ENCODE assay signal across 1 cellular context in the genomic region with DNA sequence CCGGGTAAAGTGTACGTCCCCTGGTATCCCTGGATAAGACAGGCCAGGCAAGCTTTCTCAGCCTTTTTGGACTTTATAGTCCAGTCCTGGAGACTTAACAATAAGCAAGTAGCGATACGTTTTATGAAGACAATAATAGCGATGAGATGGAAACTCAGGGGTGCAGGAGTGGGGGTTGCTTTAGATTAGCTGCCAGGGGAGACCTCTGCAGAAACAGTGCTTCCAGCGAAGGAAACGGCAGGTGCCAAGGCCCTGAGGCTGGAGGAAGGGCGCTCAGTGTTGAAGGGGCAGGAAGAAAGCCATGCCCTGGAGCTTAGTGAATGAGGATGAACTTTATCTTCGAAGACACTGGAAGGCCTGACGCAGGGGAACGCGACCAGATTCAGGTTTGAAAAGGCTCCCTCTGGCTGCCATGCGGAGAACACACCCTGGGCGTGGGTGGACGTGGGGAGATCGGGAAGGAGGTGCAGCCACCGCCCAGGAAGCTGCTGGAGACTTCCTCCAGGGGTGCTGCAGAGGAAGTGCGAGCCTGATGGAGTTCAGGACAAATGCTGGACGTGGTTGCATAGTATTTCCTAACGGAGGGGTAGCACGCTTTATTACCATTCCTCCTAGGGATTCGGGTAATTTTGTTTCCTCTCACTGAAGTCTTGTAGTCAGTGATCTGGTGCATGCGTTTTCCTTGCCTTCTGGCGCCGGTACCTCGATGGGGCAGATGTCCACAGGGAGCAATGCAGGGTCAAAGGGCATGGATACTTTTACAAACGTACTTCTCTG.
TF ChIP-seq lines count a peak whose summit lies in the region.

No MANE protein-coding gene starts in this region.

TF ChIP-seq in HepG2, 621 proteins besides CTCF, POLR2A, EP300 and RAD21 (continued from another document and continues in another):
- TF ChIP-seq, protein P1, sequence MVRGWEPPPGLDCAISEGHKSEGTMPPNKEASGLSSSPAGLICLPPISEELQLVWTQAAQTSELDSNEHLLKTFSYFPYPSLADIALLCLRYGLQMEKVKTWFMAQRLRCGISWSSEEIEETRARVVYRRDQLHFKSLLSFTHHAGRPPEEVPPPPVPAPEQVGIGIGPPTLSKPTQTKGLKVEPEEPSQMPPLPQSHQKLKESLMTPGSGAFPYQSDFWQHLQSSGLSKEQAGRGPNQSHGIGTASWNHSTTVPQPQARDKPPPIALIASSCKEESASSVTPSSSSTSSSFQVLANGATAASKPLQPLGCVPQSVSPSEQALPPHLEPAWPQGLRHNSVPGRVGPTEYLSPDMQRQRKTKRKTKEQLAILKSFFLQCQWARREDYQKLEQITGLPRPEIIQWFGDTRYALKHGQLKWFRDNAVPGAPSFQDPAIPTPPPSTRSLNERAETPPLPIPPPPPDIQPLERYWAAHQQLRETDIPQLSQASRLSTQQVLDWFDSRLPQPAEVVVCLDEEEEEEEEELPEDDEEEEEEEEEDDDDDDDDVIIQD (CRISPR knock-in tag; IDR thresholded peaks at IDR 0.05; ENCODE audit: low read depth): peak; percentile 51; the same call in 1 of the 2 replicates
- no peak for TF ChIP-seq ZNF44 (CRISPR knock-in tag; IDR thresholded peaks at IDR 0.05)
- TF ChIP-seq DNMT1 (CRISPR knock-in tag; IDR thresholded peaks at IDR 0.05): no peak
- TF ChIP-seq NFYB (CRISPR knock-in tag; IDR thresholded peaks at IDR 0.05): no peak
- TF ChIP-seq ZSCAN12 (CRISPR knock-in tag; IDR thresholded peaks at IDR 0.05): no peak
- TF ChIP-seq TSC22D2 (CRISPR knock-in tag; IDR thresholded peaks at IDR 0.05; ENCODE audit: borderline replicate concordance): no peak
- TF ChIP-seq, protein P2, sequence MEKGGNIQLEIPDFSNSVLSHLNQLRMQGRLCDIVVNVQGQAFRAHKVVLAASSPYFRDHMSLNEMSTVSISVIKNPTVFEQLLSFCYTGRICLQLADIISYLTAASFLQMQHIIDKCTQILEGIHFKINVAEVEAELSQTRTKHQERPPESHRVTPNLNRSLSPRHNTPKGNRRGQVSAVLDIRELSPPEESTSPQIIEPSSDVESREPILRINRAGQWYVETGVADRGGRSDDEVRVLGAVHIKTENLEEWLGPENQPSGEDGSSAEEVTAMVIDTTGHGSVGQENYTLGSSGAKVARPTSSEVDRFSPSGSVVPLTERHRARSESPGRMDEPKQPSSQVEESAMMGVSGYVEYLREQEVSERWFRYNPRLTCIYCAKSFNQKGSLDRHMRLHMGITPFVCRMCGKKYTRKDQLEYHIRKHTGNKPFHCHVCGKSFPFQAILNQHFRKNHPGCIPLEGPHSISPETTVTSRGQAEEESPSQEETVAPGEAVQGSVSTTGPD (CRISPR knock-in tag; IDR thresholded peaks at IDR 0.05): no peak
- TF ChIP-seq ZNF292 (CRISPR knock-in tag; IDR thresholded peaks at IDR 0.05; ENCODE audit: borderline replicate concordance, low read depth): peak; percentile 41; the same call in 1 of the 2 replicates
- TF ChIP-seq ZNF264 (CRISPR knock-in tag; IDR thresholded peaks at IDR 0.05): no peak
- TF ChIP-seq, protein P3, sequence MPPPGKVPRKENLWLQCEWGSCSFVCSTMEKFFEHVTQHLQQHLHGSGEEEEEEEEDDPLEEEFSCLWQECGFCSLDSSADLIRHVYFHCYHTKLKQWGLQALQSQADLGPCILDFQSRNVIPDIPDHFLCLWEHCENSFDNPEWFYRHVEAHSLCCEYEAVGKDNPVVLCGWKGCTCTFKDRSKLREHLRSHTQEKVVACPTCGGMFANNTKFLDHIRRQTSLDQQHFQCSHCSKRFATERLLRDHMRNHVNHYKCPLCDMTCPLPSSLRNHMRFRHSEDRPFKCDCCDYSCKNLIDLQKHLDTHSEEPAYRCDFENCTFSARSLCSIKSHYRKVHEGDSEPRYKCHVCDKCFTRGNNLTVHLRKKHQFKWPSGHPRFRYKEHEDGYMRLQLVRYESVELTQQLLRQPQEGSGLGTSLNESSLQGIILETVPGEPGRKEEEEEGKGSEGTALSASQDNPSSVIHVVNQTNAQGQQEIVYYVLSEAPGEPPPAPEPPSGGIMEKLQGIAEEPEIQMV (CRISPR knock-in tag; IDR thresholded peaks at IDR 0.05; ENCODE audit: low read depth): no peak
- TF ChIP-seq SNAPC2 (CRISPR knock-in tag; IDR thresholded peaks at IDR 0.05): no peak
- TF ChIP-seq ZNF674 (CRISPR knock-in tag; IDR thresholded peaks at IDR 0.05; ENCODE audit: low read depth): no peak
- TF ChIP-seq NCOA1 (CRISPR knock-in tag; IDR thresholded peaks at IDR 0.05): no peak
- TF ChIP-seq, protein P4, sequence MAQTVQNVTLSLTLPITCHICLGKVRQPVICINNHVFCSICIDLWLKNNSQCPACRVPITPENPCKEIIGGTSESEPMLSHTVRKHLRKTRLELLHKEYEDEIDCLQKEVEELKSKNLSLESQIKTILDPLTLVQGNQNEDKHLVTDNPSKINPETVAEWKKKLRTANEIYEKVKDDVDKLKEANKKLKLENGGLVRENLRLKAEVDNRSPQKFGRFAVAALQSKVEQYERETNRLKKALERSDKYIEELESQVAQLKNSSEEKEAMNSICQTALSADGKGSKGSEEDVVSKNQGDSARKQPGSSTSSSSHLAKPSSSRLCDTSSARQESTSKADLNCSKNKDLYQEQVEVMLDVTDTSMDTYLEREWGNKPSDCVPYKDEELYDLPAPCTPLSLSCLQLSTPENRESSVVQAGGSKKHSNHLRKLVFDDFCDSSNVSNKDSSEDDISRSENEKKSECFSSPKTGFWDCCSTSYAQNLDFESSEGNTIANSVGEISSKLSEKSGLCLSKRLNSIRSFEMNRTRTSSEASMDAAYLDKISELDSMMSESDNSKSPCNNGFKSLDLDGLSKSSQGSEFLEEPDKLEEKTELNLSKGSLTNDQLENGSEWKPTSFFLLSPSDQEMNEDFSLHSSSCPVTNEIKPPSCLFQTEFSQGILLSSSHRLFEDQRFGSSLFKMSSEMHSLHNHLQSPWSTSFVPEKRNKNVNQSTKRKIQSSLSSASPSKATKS (CRISPR knock-in tag; IDR thresholded peaks at IDR 0.05): no peak
- TF ChIP-seq KDM1A (CRISPR knock-in tag; IDR thresholded peaks at IDR 0.05): no peak
- TF ChIP-seq ZNF781 (CRISPR knock-in tag; IDR thresholded peaks at IDR 0.05; ENCODE audit: borderline replicate concordance, not compliant biosample characterization): no peak
- TF ChIP-seq KLF16 (CRISPR knock-in tag; IDR thresholded peaks at IDR 0.05): no peak
- TF ChIP-seq ZNF549 (CRISPR knock-in tag; IDR thresholded peaks at IDR 0.05): no peak
- no peak for TF ChIP-seq ZNF567 (CRISPR knock-in tag; IDR thresholded peaks at IDR 0.05; ENCODE audit: borderline replicate concordance)
- TF ChIP-seq, protein P5, sequence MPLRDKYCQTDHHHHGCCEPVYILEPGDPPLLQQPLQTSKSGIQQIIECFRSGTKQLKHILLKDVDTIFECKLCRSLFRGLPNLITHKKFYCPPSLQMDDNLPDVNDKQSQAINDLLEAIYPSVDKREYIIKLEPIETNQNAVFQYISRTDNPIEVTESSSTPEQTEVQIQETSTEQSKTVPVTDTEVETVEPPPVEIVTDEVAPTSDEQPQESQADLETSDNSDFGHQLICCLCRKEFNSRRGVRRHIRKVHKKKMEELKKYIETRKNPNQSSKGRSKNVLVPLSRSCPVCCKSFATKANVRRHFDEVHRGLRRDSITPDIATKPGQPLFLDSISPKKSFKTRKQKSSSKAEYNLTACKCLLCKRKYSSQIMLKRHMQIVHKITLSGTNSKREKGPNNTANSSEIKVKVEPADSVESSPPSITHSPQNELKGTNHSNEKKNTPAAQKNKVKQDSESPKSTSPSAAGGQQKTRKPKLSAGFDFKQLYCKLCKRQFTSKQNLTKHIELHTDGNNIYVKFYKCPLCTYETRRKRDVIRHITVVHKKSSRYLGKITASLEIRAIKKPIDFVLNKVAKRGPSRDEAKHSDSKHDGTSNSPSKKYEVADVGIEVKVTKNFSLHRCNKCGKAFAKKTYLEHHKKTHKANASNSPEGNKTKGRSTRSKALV (CRISPR knock-in tag; IDR thresholded peaks at IDR 0.05): peak; percentile 28
- TF ChIP-seq, protein P6, sequence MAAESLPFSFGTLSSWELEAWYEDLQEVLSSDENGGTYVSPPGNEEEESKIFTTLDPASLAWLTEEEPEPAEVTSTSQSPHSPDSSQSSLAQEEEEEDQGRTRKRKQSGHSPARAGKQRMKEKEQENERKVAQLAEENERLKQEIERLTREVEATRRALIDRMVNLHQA (CRISPR knock-in tag; IDR thresholded peaks at IDR 0.05): no peak
- TF ChIP-seq ATF1 (CRISPR knock-in tag; IDR thresholded peaks at IDR 0.05): no peak
- TF ChIP-seq ESRRA (CRISPR knock-in tag; IDR thresholded peaks at IDR 0.05; ENCODE audit: low read depth): 0 out of 2 replicates have a peak, but pooled peaks have one; percentile 31
- peak; percentile 85 for TF ChIP-seq SAP130 (CRISPR knock-in tag; IDR thresholded peaks at IDR 0.05; ENCODE audit: low read depth)
- no peak for TF ChIP-seq RBAK (CRISPR knock-in tag; IDR thresholded peaks at IDR 0.05)
- TF ChIP-seq ZNF883 (CRISPR knock-in tag; IDR thresholded peaks at IDR 0.05; ENCODE audit: not compliant biosample characterization): no peak
- TF ChIP-seq NAIF1 (CRISPR knock-in tag; IDR thresholded peaks at IDR 0.05; ENCODE audit: borderline replicate concordance): no peak
- TF ChIP-seq, protein P7, sequence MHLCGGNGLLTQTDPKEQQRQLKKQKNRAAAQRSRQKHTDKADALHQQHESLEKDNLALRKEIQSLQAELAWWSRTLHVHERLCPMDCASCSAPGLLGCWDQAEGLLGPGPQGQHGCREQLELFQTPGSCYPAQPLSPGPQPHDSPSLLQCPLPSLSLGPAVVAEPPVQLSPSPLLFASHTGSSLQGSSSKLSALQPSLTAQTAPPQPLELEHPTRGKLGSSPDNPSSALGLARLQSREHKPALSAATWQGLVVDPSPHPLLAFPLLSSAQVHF (CRISPR knock-in tag; IDR thresholded peaks at IDR 0.05): no peak
- TF ChIP-seq ZMYM2 (CRISPR knock-in tag; IDR thresholded peaks at IDR 0.05): peak; percentile 79; the same call in 1 of the 2 replicates
- TF ChIP-seq, protein P8, sequence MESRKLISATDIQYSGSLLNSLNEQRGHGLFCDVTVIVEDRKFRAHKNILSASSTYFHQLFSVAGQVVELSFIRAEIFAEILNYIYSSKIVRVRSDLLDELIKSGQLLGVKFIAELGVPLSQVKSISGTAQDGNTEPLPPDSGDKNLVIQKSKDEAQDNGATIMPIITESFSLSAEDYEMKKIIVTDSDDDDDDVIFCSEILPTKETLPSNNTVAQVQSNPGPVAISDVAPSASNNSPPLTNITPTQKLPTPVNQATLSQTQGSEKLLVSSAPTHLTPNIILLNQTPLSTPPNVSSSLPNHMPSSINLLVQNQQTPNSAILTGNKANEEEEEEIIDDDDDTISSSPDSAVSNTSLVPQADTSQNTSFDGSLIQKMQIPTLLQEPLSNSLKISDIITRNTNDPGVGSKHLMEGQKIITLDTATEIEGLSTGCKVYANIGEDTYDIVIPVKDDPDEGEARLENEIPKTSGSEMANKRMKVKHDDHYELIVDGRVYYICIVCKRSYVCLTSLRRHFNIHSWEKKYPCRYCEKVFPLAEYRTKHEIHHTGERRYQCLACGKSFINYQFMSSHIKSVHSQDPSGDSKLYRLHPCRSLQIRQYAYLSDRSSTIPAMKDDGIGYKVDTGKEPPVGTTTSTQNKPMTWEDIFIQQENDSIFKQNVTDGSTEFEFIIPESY (CRISPR knock-in tag; IDR thresholded peaks at IDR 0.05): peak; percentile 66; the same call in 1 of the 2 replicates
- peak; percentile 76 for TF ChIP-seq ELF3 (CRISPR knock-in tag; IDR thresholded peaks at IDR 0.05)
- TF ChIP-seq, protein P9, sequence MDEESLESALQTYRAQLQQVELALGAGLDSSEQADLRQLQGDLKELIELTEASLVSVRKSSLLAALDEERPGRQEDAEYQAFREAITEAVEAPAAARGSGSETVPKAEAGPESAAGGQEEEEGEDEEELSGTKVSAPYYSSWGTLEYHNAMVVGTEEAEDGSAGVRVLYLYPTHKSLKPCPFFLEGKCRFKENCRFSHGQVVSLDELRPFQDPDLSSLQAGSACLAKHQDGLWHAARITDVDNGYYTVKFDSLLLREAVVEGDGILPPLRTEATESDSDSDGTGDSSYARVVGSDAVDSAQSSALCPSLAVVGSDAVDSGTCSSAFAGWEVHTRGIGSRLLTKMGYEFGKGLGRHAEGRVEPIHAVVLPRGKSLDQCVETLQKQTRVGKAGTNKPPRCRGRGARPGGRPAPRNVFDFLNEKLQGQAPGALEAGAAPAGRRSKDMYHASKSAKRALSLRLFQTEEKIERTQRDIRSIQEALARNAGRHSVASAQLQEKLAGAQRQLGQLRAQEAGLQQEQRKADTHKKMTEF (CRISPR knock-in tag; IDR thresholded peaks at IDR 0.05): no peak
- TF ChIP-seq, protein P10, sequence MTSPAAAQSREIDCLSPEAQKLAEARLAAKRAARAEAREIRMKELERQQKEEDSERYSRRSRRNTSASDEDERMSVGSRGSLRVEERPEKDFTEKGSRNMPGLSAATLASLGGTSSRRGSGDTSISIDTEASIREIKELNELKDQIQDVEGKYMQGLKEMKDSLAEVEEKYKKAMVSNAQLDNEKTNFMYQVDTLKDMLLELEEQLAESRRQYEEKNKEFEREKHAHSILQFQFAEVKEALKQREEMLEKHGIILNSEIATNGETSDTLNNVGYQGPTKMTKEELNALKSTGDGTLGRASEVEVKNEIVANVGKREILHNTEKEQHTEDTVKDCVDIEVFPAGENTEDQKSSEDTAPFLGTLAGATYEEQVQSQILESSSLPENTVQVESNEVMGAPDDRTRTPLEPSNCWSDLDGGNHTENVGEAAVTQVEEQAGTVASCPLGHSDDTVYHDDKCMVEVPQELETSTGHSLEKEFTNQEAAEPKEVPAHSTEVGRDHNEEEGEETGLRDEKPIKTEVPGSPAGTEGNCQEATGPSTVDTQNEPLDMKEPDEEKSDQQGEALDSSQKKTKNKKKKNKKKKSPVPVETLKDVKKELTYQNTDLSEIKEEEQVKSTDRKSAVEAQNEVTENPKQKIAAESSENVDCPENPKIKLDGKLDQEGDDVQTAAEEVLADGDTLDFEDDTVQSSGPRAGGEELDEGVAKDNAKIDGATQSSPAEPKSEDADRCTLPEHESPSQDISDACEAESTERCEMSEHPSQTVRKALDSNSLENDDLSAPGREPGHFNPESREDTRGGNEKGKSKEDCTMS (CRISPR knock-in tag; conservative IDR thresholded peaks at IDR 0.05): no peak
- no peak for TF ChIP-seq ZNF326 (CRISPR knock-in tag; IDR thresholded peaks at IDR 0.05; ENCODE audit: borderline replicate concordance)
- no peak for TF ChIP-seq CENPT (CRISPR knock-in tag; IDR thresholded peaks at IDR 0.05; ENCODE audit: low read depth)
- TF ChIP-seq PAF1 (CRISPR knock-in tag; IDR thresholded peaks at IDR 0.05): no peak
- no peak for TF ChIP-seq ZNF207 (IDR thresholded peaks at IDR 0.05; ENCODE audit: borderline replicate concordance)
- no peak for TF ChIP-seq MBNL3 (CRISPR knock-in tag; conservative IDR thresholded peaks at IDR 0.05)
- no peak for TF ChIP-seq GTF3A (CRISPR knock-in tag; conservative IDR thresholded peaks at IDR 0.05)
- no peak for TF ChIP-seq SIN3A (IDR thresholded peaks at IDR 0.05; ENCODE audit: borderline replicate concordance, low read depth, low read length)
- no peak for TF ChIP-seq ZNF563 (CRISPR knock-in tag; IDR thresholded peaks at IDR 0.05)
- peak; percentile 40; the same call in 1 of the 2 replicates for TF ChIP-seq SMAD1 (CRISPR knock-in tag; IDR thresholded peaks at IDR 0.05; ENCODE audit: borderline replicate concordance, low read depth)
- TF ChIP-seq, protein P11, sequence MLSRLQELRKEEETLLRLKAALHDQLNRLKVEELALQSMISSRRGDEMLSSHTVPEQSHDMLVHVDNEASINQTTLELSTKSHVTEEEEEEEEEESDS (CRISPR knock-in tag; IDR thresholded peaks at IDR 0.05; ENCODE audit: borderline replicate concordance): no peak
